1 cellular context compared by ENCODE assay signal in genomic region chr20:38452880-38453624, GRCh38.
TF ChIP-seq lines count a peak whose summit lies in the region.

No MANE protein-coding gene starts in this region.

TF ChIP-seq in K562, 482 proteins besides CTCF, POLR2A, EP300 and RAD21 (continued from another document and continues in another):
- TF ChIP-seq STAT6 (CRISPR knock-in tag; IDR thresholded peaks at IDR 0.05): no peak
- TF ChIP-seq PHF20 (IDR thresholded peaks at IDR 0.05; ENCODE audit: partially characterized antibody): peak; percentile 48
- no peak for TF ChIP-seq ZNF407 (IDR thresholded peaks at IDR 0.05; ENCODE audit: low read depth)
- TF ChIP-seq PKNOX1 (IDR thresholded peaks at IDR 0.05): peak; percentile 46
- no peak for TF ChIP-seq NCOA6 (IDR thresholded peaks at IDR 0.05)
- peak; percentile 89 for TF ChIP-seq TEAD4 (IDR thresholded peaks at IDR 0.05; ENCODE audit: low read length)
- TF ChIP-seq TEAD4 (CRISPR knock-in tag; IDR thresholded peaks at IDR 0.05; ENCODE audit: borderline replicate concordance): no peak
- TF ChIP-seq ZFP30 (CRISPR knock-in tag; IDR thresholded peaks at IDR 0.05; ENCODE audit: borderline replicate concordance): no peak
- no peak for TF ChIP-seq GABPB2 (CRISPR knock-in tag; conservative IDR thresholded peaks at IDR 0.05)
- no peak for TF ChIP-seq ZNF766 (CRISPR knock-in tag; conservative IDR thresholded peaks at IDR 0.05)
- no peak for TF ChIP-seq ZNF347 (CRISPR knock-in tag; IDR thresholded peaks at IDR 0.05; ENCODE audit: low read depth)
- TF ChIP-seq SIN3B (IDR thresholded peaks at IDR 0.05; ENCODE audit: low read depth): no peak
- no peak for TF ChIP-seq CHD1 (IDR thresholded peaks at IDR 0.05; ENCODE audit: low read length)
- TF ChIP-seq WHSC1 (IDR thresholded peaks at IDR 0.05; ENCODE audit: low read length): no peak
- TF ChIP-seq NONO (IDR thresholded peaks at IDR 0.05; ENCODE audit: low read depth in 2 of 2, low read length in 1 of 2): no peak
- no peak for TF ChIP-seq FOXA1 (IDR thresholded peaks at IDR 0.05; ENCODE audit: borderline replicate concordance)
- 0 out of 4 replicates have a peak, but pooled peaks of 1 of the 2 experiments have one; percentile 58 for TF ChIP-seq SRF (CRISPR knock-in tag; IDR thresholded peaks at IDR 0.05)
- TF ChIP-seq MAZ (CRISPR knock-in tag; conservative IDR thresholded peaks at IDR 0.05 in 1 of 2, IDR thresholded peaks at IDR 0.05 in 1 of 2): peak in 1 of 2 experiments; percentile 55; a peak in 1 of 4 replicates
- TF ChIP-seq ELF2 (CRISPR knock-in tag; IDR thresholded peaks at IDR 0.05): no peak
- TF ChIP-seq AFF1 (IDR thresholded peaks at IDR 0.05; ENCODE audit: low read depth in 1 of 2, partially characterized antibody in 2 of 2): peak in 1 of 2 experiments; percentile 39
- no peak for TF ChIP-seq HOMEZ (CRISPR knock-in tag; IDR thresholded peaks at IDR 0.05)
- peak; percentile 25; the same call in 1 of the 2 replicates for TF ChIP-seq CREM (IDR thresholded peaks at IDR 0.05; ENCODE audit: low read depth)
- no peak for TF ChIP-seq HMGXB4 (CRISPR knock-in tag; IDR thresholded peaks at IDR 0.05)
- no peak for TF ChIP-seq TCF7 (IDR thresholded peaks at IDR 0.05; ENCODE audit: borderline replicate concordance)
- TF ChIP-seq SMAD2 (IDR thresholded peaks at IDR 0.05; ENCODE audit: low read depth, low read length): no peak
- TF ChIP-seq BCOR (IDR thresholded peaks at IDR 0.05): peak; percentile 15; the same call in 1 of the 2 replicates
- no peak for TF ChIP-seq NR2C2 (CRISPR knock-in tag; IDR thresholded peaks at IDR 0.05)
- TF ChIP-seq NR2C2 (tag; IDR thresholded peaks at IDR 0.05): no peak
- no peak for TF ChIP-seq CREBBP (IDR thresholded peaks at IDR 0.05; ENCODE audit: low read depth, low read length)
- no peak for TF ChIP-seq ZNF696 (CRISPR knock-in tag; conservative IDR thresholded peaks at IDR 0.05)
- no peak for TF ChIP-seq BRD9 (IDR thresholded peaks at IDR 0.05; ENCODE audit: low read depth, partially characterized antibody)
- peak; percentile 64 for TF ChIP-seq EP400 (IDR thresholded peaks at IDR 0.05)
- TF ChIP-seq POLR2AphosphoS2 (IDR thresholded peaks at IDR 0.05; ENCODE audit: low read length): no peak
- TF ChIP-seq HOXB6 (CRISPR knock-in tag; IDR thresholded peaks at IDR 0.05; ENCODE audit: borderline replicate concordance): no peak
- no peak; the same call in 1 of the 2 replicates for TF ChIP-seq PHF8 (IDR thresholded peaks at IDR 0.05; ENCODE audit: borderline replicate concordance, low read length)
- TF ChIP-seq RUNX1 (IDR thresholded peaks at IDR 0.05; ENCODE audit: low read depth): no peak
- no peak for TF ChIP-seq GTF2F1 (IDR thresholded peaks at IDR 0.05; ENCODE audit: low read depth, low read length)
- TF ChIP-seq MCM3 (IDR thresholded peaks at IDR 0.05): no peak
- peak; percentile 86 for TF ChIP-seq TAL1 (IDR thresholded peaks at IDR 0.05)
- peak; percentile 79; the same call in 1 of the 2 replicates for TF ChIP-seq LEF1 (IDR thresholded peaks at IDR 0.05)
- TF ChIP-seq KDM1A (IDR thresholded peaks at IDR 0.05): peak; percentile 98
- TF ChIP-seq NFATC3 (IDR thresholded peaks at IDR 0.05): no peak
- TF ChIP-seq NCOR1 (IDR thresholded peaks at IDR 0.05): peak; percentile 86
- no peak for TF ChIP-seq IRF1 (CRISPR knock-in tag; IDR thresholded peaks at IDR 0.05; ENCODE audit: borderline replicate concordance)
- no peak for TF ChIP-seq SNRNP70 (optimal IDR thresholded peaks at IDR 0.05; ENCODE audit: low read depth, low read length)
- no peak for TF ChIP-seq ZNF133 (CRISPR knock-in tag; IDR thresholded peaks at IDR 0.05)
- no peak for TF ChIP-seq RBM17 (IDR thresholded peaks at IDR 0.05; ENCODE audit: borderline replicate concordance, low read depth, low read length)
- TF ChIP-seq JUND (IDR thresholded peaks at IDR 0.05; ENCODE audit: borderline replicate concordance, low read depth, low read length): peak; percentile 80
- TF ChIP-seq JUND (tag; IDR thresholded peaks at IDR 0.05; ENCODE audit: borderline replicate concordance, low read depth, low read length): peak; percentile 81; the same call in 2 of the 3 replicates
